In the genomic region with DNA sequence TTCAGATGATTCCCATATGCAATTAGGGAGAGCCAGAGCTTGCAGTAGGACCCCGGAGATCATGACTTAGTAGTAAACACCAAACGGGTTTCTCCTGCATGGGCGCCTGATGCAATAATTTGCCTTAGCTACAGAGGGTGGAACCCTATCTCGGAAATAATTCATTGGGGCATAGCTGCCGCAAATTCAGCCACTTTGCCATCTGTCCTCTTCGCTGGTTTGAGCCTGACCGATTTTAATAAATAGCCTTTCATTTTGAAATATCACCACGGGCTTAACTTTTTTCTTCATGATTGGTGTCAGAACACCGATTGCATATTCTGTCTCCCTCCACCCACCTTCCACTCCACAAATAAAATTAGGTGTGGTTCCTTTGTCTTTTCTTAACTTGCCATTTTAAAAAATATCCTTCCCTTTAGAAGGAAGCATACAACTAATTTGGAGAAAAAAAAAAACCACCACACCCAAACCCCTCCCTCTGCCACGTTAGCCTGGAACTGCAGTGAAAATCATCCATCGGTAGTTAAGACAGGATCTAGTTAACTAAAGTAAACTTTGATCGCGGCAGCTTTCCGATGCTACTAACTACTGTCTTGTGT, we compare ENCODE assay signal across 8 cellular contexts. TPM values are rescaled to one million over a fixed set of nuclear protein-coding genes. Genes with fewer than 3 reads are reported as not detected.
DNase-seq lines count a peak whose midpoint lies in the region; ATAC-seq and TF ChIP-seq lines count a peak whose summit lies in the region.

No MANE protein-coding gene starts in this region.

- H3K27ac ChIP-seq in brain microvascular endothelial cell (peak overlapping the region; percentile 90), liver (ENCODE audit: low read depth in 1 of 2, low read length in 2 of 2) (no peak overlapping the region), tibial nerve (peak overlapping the region in 3 of 4 donors; percentile 95 to 98 (median 96))

- TF ChIP-seq CTCF in GM10266 (IDR thresholded peaks at IDR 0.05; ENCODE audit: control insufficient read depth, insufficient read depth, low read depth, missing control alignments) (no peak), brain microvascular endothelial cell (IDR thresholded peaks at IDR 0.05; ENCODE audit: low read depth, low read length, missing control alignments) (peak; percentile 18), liver (IDR thresholded peaks at IDR 0.05; ENCODE audit: low read depth, low read length, missing input control) (no peak), tibial nerve (IDR thresholded peaks at IDR 0.05) (no peak)

- H3K4me3 ChIP-seq in NT2/D1 (ENCODE audit: insufficient read length, low read depth) (peak overlapping the region; percentile 99), brain microvascular endothelial cell (ENCODE audit: low read depth, low read length) (peak overlapping the region; percentile 96), liver (ENCODE audit: low read depth in 1 of 3, low read length in 3 of 3) (peak overlapping the region; percentile 87 to 95 (median 95)), tibial nerve (peak overlapping the region; percentile 92 to 99 (median 95))

- H3K27me3 ChIP-seq in NT2/D1 (ENCODE audit: insufficient read depth, insufficient read length) (no peaks in the 10 kb centered on the region), brain microvascular endothelial cell (replicated peaks) (no peaks in the 10 kb centered on the region), liver (ENCODE audit: control insufficient read depth in 4 of 4, insufficient read depth in 4 of 4, low read length in 3 of 4) (no peaks in the 10 kb centered on the region), tibial nerve (no peaks in the 10 kb centered on the region)

- ATAC-seq in HG02623 (IDR thresholded peaks at IDR 0.05; ENCODE audit: unreplicated experiment): no peak

- H3K9me3 ChIP-seq in NT2/D1 (ENCODE audit: insufficient read depth, low read length) (no peaks in the 10 kb centered on the region), liver (ENCODE audit: control insufficient read depth in 4 of 4, low read length in 3 of 4) (no peaks in the 10 kb centered on the region), tibial nerve (no peaks in the 10 kb centered on the region)

- H3K36me3 ChIP-seq in NT2/D1 (ENCODE audit: insufficient read depth, insufficient read length, low read length) (peaks cover 29% of the 10 kb centered on the region), brain microvascular endothelial cell (replicated peaks) (peaks cover 33% of the 10 kb centered on the region), liver (ENCODE audit: control insufficient read depth in 4 of 4, insufficient read depth in 3 of 4, low read depth in 1 of 4, low read length in 3 of 4) (peaks cover 2 to 14% (median 13%) of the 10 kb centered on the region in 4 donors), tibial nerve (peaks cover 0 to 26% (median 0%) of the 10 kb centered on the region in 3 donors)

- in situ Hi-C loops in brain microvascular endothelial cell (cut with HindIII; ENCODE audit: low pct_ligation_motif_present, low sequenced_read_pairs): no loop called here

- no peak for TF ChIP-seq RAD21 in liver (IDR thresholded peaks at IDR 0.05)

- DNase-seq in AML-193 (lab: John Stamatoyannopoulos, UW): peak; percentile 24 to 32
- peak; percentile 12 for DNase-seq in GM10266 (ENCODE audit: extremely low spot score)
- DNase-seq in NT2/D1 (ENCODE audit: low read depth, low spot score): no peak
- peak; percentile 23 for DNase-seq in brain microvascular endothelial cell
- no peak for DNase-seq in tibial nerve (ENCODE audit: low spot score in 2 of 2)
- DNase-seq in epidermal melanocyte (ENCODE audit: insufficient read length, low spot score): no peak

- TF ChIP-seq POLR2A in tibial nerve (IDR thresholded peaks at IDR 0.05): no peak

- H3K9ac ChIP-seq in NT2/D1 (ENCODE audit: insufficient read length, low read depth): peak overlapping the region; percentile 98
- peak overlapping the region; percentile 80 to 95 for H3K9ac ChIP-seq in liver (ENCODE audit: low read depth in 1 of 2, low read length in 2 of 2)

- 10% methylated on average over 14 of the region's 14 CpGs for WGBS in liver
- WGBS in tibial nerve, 2 donors: 10 to 13% methylated on average over 14 of the region's 14 CpGs

- H3K4me1 ChIP-seq in NT2/D1 (ENCODE audit: insufficient read depth, insufficient read length): no peaks in the 10 kb centered on the region
- peaks cover 3 to 26% (median 13%) of the 10 kb centered on the region in 4 donors for H3K4me1 ChIP-seq in liver (ENCODE audit: control insufficient read depth in 4 of 4, insufficient read depth in 4 of 4, low read length in 3 of 4)
- peaks cover 0 to 46% (median 11%) of the 10 kb centered on the region in 4 donors for H3K4me1 ChIP-seq in tibial nerve

- TF ChIP-seq EP300 in tibial nerve (IDR thresholded peaks at IDR 0.05): no peak

TF ChIP-seq in liver, 16 proteins besides CTCF, POLR2A, EP300 and RAD21:
- no peak for TF ChIP-seq HNF4G (IDR thresholded peaks at IDR 0.05)
- TF ChIP-seq GABPA (IDR thresholded peaks at IDR 0.05 in 1 of 2, conservative IDR thresholded peaks at IDR 0.05 in 1 of 2): no peak
- no peak for TF ChIP-seq SP1 (IDR thresholded peaks at IDR 0.05)
- no peak for TF ChIP-seq ATF3 (IDR thresholded peaks at IDR 0.05)
- no peak for TF ChIP-seq EGR1 (IDR thresholded peaks at IDR 0.05; ENCODE audit: low read depth in 2 of 2)
- TF ChIP-seq, protein P1, sequence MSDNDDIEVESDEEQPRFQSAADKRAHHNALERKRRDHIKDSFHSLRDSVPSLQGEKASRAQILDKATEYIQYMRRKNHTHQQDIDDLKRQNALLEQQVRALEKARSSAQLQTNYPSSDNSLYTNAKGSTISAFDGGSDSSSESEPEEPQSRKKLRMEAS (IDR thresholded peaks at IDR 0.05): no peak
- TF ChIP-seq, protein P2, sequence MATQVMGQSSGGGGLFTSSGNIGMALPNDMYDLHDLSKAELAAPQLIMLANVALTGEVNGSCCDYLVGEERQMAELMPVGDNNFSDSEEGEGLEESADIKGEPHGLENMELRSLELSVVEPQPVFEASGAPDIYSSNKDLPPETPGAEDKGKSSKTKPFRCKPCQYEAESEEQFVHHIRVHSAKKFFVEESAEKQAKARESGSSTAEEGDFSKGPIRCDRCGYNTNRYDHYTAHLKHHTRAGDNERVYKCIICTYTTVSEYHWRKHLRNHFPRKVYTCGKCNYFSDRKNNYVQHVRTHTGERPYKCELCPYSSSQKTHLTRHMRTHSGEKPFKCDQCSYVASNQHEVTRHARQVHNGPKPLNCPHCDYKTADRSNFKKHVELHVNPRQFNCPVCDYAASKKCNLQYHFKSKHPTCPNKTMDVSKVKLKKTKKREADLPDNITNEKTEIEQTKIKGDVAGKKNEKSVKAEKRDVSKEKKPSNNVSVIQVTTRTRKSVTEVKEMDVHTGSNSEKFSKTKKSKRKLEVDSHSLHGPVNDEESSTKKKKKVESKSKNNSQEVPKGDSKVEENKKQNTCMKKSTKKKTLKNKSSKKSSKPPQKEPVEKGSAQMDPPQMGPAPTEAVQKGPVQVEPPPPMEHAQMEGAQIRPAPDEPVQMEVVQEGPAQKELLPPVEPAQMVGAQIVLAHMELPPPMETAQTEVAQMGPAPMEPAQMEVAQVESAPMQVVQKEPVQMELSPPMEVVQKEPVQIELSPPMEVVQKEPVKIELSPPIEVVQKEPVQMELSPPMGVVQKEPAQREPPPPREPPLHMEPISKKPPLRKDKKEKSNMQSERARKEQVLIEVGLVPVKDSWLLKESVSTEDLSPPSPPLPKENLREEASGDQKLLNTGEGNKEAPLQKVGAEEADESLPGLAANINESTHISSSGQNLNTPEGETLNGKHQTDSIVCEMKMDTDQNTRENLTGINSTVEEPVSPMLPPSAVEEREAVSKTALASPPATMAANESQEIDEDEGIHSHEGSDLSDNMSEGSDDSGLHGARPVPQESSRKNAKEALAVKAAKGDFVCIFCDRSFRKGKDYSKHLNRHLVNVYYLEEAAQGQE (IDR thresholded peaks at IDR 0.05): no peak
- TF ChIP-seq NR2F2 (IDR thresholded peaks at IDR 0.05): no peak
- TF ChIP-seq RXRA (IDR thresholded peaks at IDR 0.05): no peak
- TF ChIP-seq FOXA2 (IDR thresholded peaks at IDR 0.05): no peak
- TF ChIP-seq JUND (IDR thresholded peaks at IDR 0.05): no peak
- TF ChIP-seq, protein P3, sequence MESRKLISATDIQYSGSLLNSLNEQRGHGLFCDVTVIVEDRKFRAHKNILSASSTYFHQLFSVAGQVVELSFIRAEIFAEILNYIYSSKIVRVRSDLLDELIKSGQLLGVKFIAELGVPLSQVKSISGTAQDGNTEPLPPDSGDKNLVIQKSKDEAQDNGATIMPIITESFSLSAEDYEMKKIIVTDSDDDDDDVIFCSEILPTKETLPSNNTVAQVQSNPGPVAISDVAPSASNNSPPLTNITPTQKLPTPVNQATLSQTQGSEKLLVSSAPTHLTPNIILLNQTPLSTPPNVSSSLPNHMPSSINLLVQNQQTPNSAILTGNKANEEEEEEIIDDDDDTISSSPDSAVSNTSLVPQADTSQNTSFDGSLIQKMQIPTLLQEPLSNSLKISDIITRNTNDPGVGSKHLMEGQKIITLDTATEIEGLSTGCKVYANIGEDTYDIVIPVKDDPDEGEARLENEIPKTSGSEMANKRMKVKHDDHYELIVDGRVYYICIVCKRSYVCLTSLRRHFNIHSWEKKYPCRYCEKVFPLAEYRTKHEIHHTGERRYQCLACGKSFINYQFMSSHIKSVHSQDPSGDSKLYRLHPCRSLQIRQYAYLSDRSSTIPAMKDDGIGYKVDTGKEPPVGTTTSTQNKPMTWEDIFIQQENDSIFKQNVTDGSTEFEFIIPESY (IDR thresholded peaks at IDR 0.05): no peak
- TF ChIP-seq TAF1 (conservative IDR thresholded peaks at IDR 0.05): no peak
- TF ChIP-seq HNF4A (conservative IDR thresholded peaks at IDR 0.05): no peak
TF ChIP-seq in liver: peak in this region for 0.

RNA-seq across cellular contexts. Expression of gene GARS1, which starts 1.5 kb away (rescaled TPM):
- total RNA-seq in liver (10 to 100 TPM; 62.6 to 73.1 TPM), tibial nerve (10 to 100 TPM; 36.9 to 61.1 (median 55.9) TPM)
- polyA plus RNA-seq in liver: 10 to 100 TPM; 43.3 to 73.6 TPM

Comparison
In these comparisons a context has a peak if more than half of its experiments do, and no peak if none do; other contexts are left out.
1. DNase-seq: peak in AML-193 (2 of 2), GM10266 (single experiment) and brain microvascular endothelial cell (single experiment); none in NT2/D1 (single experiment), tibial nerve (0 of 2) and epidermal melanocyte (single experiment).
2. H3K27ac ChIP-seq: peak in brain microvascular endothelial cell (single experiment) and tibial nerve (3 of 4); none in liver (0 of 2).
3. Peak in every context shown above with its lines, with median percentiles within 50 percentile points of each other: H3K4me3 ChIP-seq.